ENCODE assay signal across 16 cellular contexts in the genomic region with DNA sequence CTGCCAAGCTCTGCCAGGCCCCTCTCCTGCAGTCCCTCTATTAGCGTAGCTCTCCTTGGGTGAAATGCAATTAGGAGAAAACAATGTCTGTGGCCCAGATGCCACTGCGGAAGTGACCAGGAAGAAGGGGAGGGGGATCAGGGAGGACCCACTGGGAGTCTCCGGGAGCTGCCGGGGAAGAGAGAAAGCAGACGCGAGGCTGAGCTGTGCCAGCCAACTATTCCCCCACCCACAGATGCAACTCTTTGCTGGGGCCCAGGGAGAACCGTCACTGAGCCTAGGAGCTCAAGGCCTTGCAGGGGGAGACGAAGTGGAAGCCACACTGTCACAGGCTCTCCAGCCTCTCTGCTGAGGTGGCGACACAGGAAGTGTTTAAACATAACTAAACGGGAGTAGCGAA.
DNase-seq lines count a peak whose midpoint lies in the region; ATAC-seq and TF ChIP-seq lines count a peak whose summit lies in the region.
"Had no signal": no experiment of that assay in that cellular context is flagged by ENCODE, and none has a peak within 500 bp of the region (broad histone marks: within the 10 kb centered on the region; RNA-seq: fewer than 3 reads in every experiment).

No MANE protein-coding gene starts in this region.

- no peak overlapping the region for H2BK15ac ChIP-seq in mesendoderm (replicated peaks; ENCODE audit: low read depth)

- H3K9me3 ChIP-seq in BLaER1 treated with 17β-estradiol and CSF1 and Interleukin-3, amounts not matched to agents 10 nM and 100 nM (replicated peaks in 1 of 11), result peaks cover 0 to 15% (median 4%) of the 10 kb centered on the region in 11 experiments; a peak in 8 of 22 replicates
- no peaks in the 10 kb centered on the region for H3K9me3 ChIP-seq in DND-41 (ENCODE audit: insufficient read depth, low read length, severe bottlenecking)
- H3K9me3 ChIP-seq: HAP-1, vagina had no signal

- H3K4me3 ChIP-seq in BLaER1 treated with 17β-estradiol and CSF1 and Interleukin-3, amounts not matched to agents 10 nM and 100 nM, result no peak overlapping the region
- H3K4me3 ChIP-seq in DND-41 (ENCODE audit: low read depth in 1 of 2, low read length in 2 of 2) (no peak overlapping the region), mesendoderm (ENCODE audit: low read length) (no peak overlapping the region), dorsolateral prefrontal cortex (no peak overlapping the region)
- H3K4me3 ChIP-seq: HAP-1, lung, vagina had no signal

- intact Hi-C loops in dorsolateral prefrontal cortex (cut with DNase I), result no loop called here

- no peak overlapping the region for H3K23ac ChIP-seq in mesendoderm (ENCODE audit: low read length)

- H2AFZ ChIP-seq in DND-41 (ENCODE audit: low read depth, low read length), result no peak overlapping the region

- H3K27ac ChIP-seq in BLaER1 treated with 17β-estradiol and CSF1 and Interleukin-3, amounts not matched to agents 10 nM and 100 nM, result peak overlapping the region in 9 of 11 experiments; percentile 25 to 71 (median 59); a peak in 16 of 22 replicates
- H3K27ac ChIP-seq in DND-41 (ENCODE audit: low read length) (no peak overlapping the region), mesendoderm (ENCODE audit: low read depth, low read length) (no peak overlapping the region), dorsolateral prefrontal cortex (no peak overlapping the region)
- H3K27ac ChIP-seq: vagina had no signal

- peak overlapping the region; percentile 37 to 83 (median 65) for H3K4me2 ChIP-seq in BLaER1 treated with 17β-estradiol and CSF1 and Interleukin-3, amounts not matched to agents 10 nM and 100 nM
- H3K4me2 ChIP-seq in DND-41 (ENCODE audit: insufficient read depth, low read length) (no peak overlapping the region), mesendoderm (ENCODE audit: low read length) (no peak overlapping the region)

- WGBS in mesendoderm (ENCODE audit: extremely low coverage, insufficient coverage, low lambda C conversion rate), result no CpG with 5 or more reads among the region's 11 CpGs

- ATAC-seq in DND-41 (ENCODE audit: insufficient read depth, low read depth) (peak; percentile 51; the same call in 2 of the 3 replicates), HG03045 (IDR thresholded peaks at IDR 0.05; ENCODE audit: unreplicated experiment) (no peak), HG02678 (IDR thresholded peaks at IDR 0.05; ENCODE audit: unreplicated experiment) (no peak)

- no peak overlapping the region for H2AK5ac ChIP-seq in mesendoderm (ENCODE audit: low read length)

- peaks cover 28 to 65% (median 54%) of the 10 kb centered on the region in 10 experiments for H3K4me1 ChIP-seq in BLaER1 treated with 17β-estradiol and CSF1 and Interleukin-3, amounts not matched to agents 10 nM and 100 nM
- H3K4me1 ChIP-seq in DND-41 (ENCODE audit: insufficient read depth, low read length), result peaks cover 16% of the 10 kb centered on the region
- H3K4me1 ChIP-seq in mesendoderm (ENCODE audit: control insufficient read depth, low read depth, low read length), result no peaks in the 10 kb centered on the region
- H3K4me1 ChIP-seq: HAP-1, vagina had no signal

- no peak overlapping the region for H3K18ac ChIP-seq in mesendoderm (ENCODE audit: low read length)

- no peak overlapping the region for H4K8ac ChIP-seq in mesendoderm (ENCODE audit: low read depth, low read length)

- H3K27me3 ChIP-seq in BLaER1 treated with 17β-estradiol and CSF1 and Interleukin-3, amounts not matched to agents 10 nM and 100 nM, result no peaks in the 10 kb centered on the region
- H3K27me3 ChIP-seq in DND-41 (ENCODE audit: insufficient read depth, low read length, poor library complexity) (no peaks in the 10 kb centered on the region), mesendoderm (ENCODE audit: insufficient read depth, low read length, poor library complexity) (no peaks in the 10 kb centered on the region), dorsolateral prefrontal cortex (peaks cover 0 to 83% (median 19%) of the 10 kb centered on the region in 45 donors)
- H3K27me3 ChIP-seq: vagina had no signal

- H3K9ac ChIP-seq in BLaER1 treated with 17β-estradiol and CSF1 and Interleukin-3, amounts not matched to agents 10 nM and 100 nM, result peak overlapping the region in 8 of 11 experiments; percentile 11 to 66 (median 46); a peak in 13 of 22 replicates
- H3K9ac ChIP-seq in DND-41 (ENCODE audit: low read depth, low read length) (no peak overlapping the region), mesendoderm (ENCODE audit: low read length) (no peak overlapping the region)

- H3K56ac ChIP-seq in mesendoderm (ENCODE audit: low read length), result peak overlapping the region; percentile 64

- no peak overlapping the region for H2BK5ac ChIP-seq in mesendoderm (ENCODE audit: low read length)

- H2BK120ac ChIP-seq in mesendoderm (ENCODE audit: low read depth, low read length), result no peak overlapping the region

- H3K79me2 ChIP-seq in DND-41 (ENCODE audit: insufficient read depth, low read length), result no peaks in the 10 kb centered on the region
- no peaks in the 10 kb centered on the region for H3K79me2 ChIP-seq in mesendoderm (ENCODE audit: control insufficient read depth, insufficient read depth, low read length)

- H4K5ac ChIP-seq in mesendoderm (ENCODE audit: low read length), result no peak overlapping the region

- H3K79me1 ChIP-seq in mesendoderm (ENCODE audit: low read length), result no peaks in the 10 kb centered on the region

- no peak overlapping the region for H3K4ac ChIP-seq in mesendoderm (ENCODE audit: low read depth, low read length)

- no peaks in the 10 kb centered on the region for H4K20me1 ChIP-seq in BLaER1 treated with 17β-estradiol and CSF1 and Interleukin-3, amounts not matched to agents 10 nM and 100 nM
- no peaks in the 10 kb centered on the region for H4K20me1 ChIP-seq in DND-41 (ENCODE audit: insufficient read depth, low read length)

- no peak for TF ChIP-seq CTCF in DND-41 (IDR thresholded peaks at IDR 0.05; ENCODE audit: borderline replicate concordance, extremely low read depth, low read length, poor library complexity, severe bottlenecking)
- TF ChIP-seq CTCF in dorsolateral prefrontal cortex (IDR thresholded peaks at IDR 0.05 in 54 of 56, conservative IDR thresholded peaks at IDR 0.05 in 2 of 56; ENCODE audit: low read depth in 1 of 56, partially characterized antibody in 56 of 56), result no peak

- DNase-seq in DND-41 (peak; percentile 18), SK-N-DZ (ENCODE audit: low spot score) (peak; percentile 82), mesendoderm (no peak), dorsolateral prefrontal cortex (no peak)
- DNase-seq: activated T-cell treated with anti-CD3 and anti-CD28 coated beads, Interleukin-2, amount 50 U/mL, for 1 hour; C1 segment of cervical spinal cord; central memory CD4-positive, alpha-beta T cell; foreskin melanocyte; NCI-H1694; stimulated activated naive CD4-positive, alpha-beta T cell treated with Interleukin-2 at 50 U/mL for 16 hours had no signal

- no peaks in the 10 kb centered on the region for H3K36me3 ChIP-seq in BLaER1 treated with 17β-estradiol and CSF1 and Interleukin-3, amounts not matched to agents 10 nM and 100 nM
- H3K36me3 ChIP-seq in DND-41 (ENCODE audit: insufficient read depth, low read length), result no peaks in the 10 kb centered on the region
- H3K36me3 ChIP-seq in mesendoderm (ENCODE audit: control insufficient read depth, insufficient read depth, low read length), result no peaks in the 10 kb centered on the region
- H3K36me3 ChIP-seq: HAP-1, vagina had no signal

Comparison
In these comparisons a context has a peak if more than half of its experiments do, and no peak if none do; other contexts are left out.
1. H3K27ac ChIP-seq: peak in BLaER1 treated with 17β-estradiol and CSF1 and Interleukin-3, amounts not matched to agents 10 nM and 100 nM (9 of 11); none in DND-41 (single experiment), mesendoderm (single experiment) and dorsolateral prefrontal cortex (0 of 59).
2. H3K4me2 ChIP-seq: peak in BLaER1 treated with 17β-estradiol and CSF1 and Interleukin-3, amounts not matched to agents 10 nM and 100 nM (11 of 11); none in DND-41 (single experiment) and mesendoderm (single experiment).
3. H3K9ac ChIP-seq: peak in BLaER1 treated with 17β-estradiol and CSF1 and Interleukin-3, amounts not matched to agents 10 nM and 100 nM (8 of 11); none in DND-41 (single experiment) and mesendoderm (single experiment).
4. DNase-seq: peak in DND-41 (single experiment) and SK-N-DZ (single experiment); none in mesendoderm (single experiment) and dorsolateral prefrontal cortex (0 of 10).